10 cellular contexts compared by ENCODE assay signal in genomic region chr9:6910032-6910431, GRCh38.
A peak's percentile ranks its signal among the peaks of the same experiment; 100 is the strongest.
DNase-seq lines count a peak whose midpoint lies in the region; ATAC-seq, FAIRE-seq and TF ChIP-seq lines count a peak whose summit lies in the region.
"Had no signal": no experiment of that assay in that cellular context is flagged by ENCODE, and none has a peak within 500 bp of the region (broad histone marks: within the 10 kb centered on the region; RNA-seq: fewer than 3 reads in every experiment).

No MANE protein-coding gene starts in this region.

- no peaks in the 10 kb centered on the region for H3K9me3 Mint-ChIP-seq in WTC11
- H3K9me3 Mint-ChIP-seq: activated naive CD8-positive, alpha-beta T cell treated with anti-CD3 and anti-CD28 coated beads for 36 hours had no signal

- no peak for TF ChIP-seq RAD21 in HepG2 (CRISPR knock-in tag; IDR thresholded peaks at IDR 0.05)

- TF ChIP-seq POLR2A in HepG2 (IDR thresholded peaks at IDR 0.05; ENCODE audit: insufficient read depth in 1 of 2, low read depth in 2 of 2, low read length in 2 of 2) (no peak), GM12891 (IDR thresholded peaks at IDR 0.05; ENCODE audit: low read depth, low read length) (no peak)

- no peak for TF ChIP-seq EP300 in HepG2 (IDR thresholded peaks at IDR 0.05; ENCODE audit: low read depth in 2 of 2, low read length in 2 of 2)
- TF ChIP-seq EP300 in HepG2 (CRISPR knock-in tag; IDR thresholded peaks at IDR 0.05; ENCODE audit: borderline replicate concordance): no peak

- no TSS peak for BruUV-seq in HepG2 (replicated peaks; lab: Mats Ljungman, UMichigan)

- no peaks in the 10 kb centered on the region for H3K27me3 Mint-ChIP-seq in WTC11 (ENCODE audit: low read depth)
- H3K27me3 Mint-ChIP-seq: activated naive CD8-positive, alpha-beta T cell treated with anti-CD3 and anti-CD28 coated beads for 36 hours had no signal

- peak; percentile 53 for ATAC-seq in HG03460 (IDR thresholded peaks at IDR 0.05; ENCODE audit: unreplicated experiment)
- ATAC-seq in WTC11: no peak
- ATAC-seq in HepG2: no peak

- in situ Hi-C loops in HepG2 (cut with HindIII; ENCODE audit: extremely low pct_ligation_motif_present, low pct_unique_long_range_greater_than_20kb): loop anchor here (25.0 kb wide), 2 partner anchors 277 to 627 kb away; no protein-coding TSS in a partner anchor

- no peaks in the 10 kb centered on the region for H4K20me1 ChIP-seq in HepG2 (ENCODE audit: insufficient read depth, low read length)

- H3K4me1 Mint-ChIP-seq in WTC11: peaks cover 50% of the 10 kb centered on the region

- H3K9me3 ChIP-seq in HepG2 (ENCODE audit: low read length): no peaks in the 10 kb centered on the region

- no peak overlapping the region for H3K9ac ChIP-seq in HepG2 (ENCODE audit: insufficient read depth, low read depth, low read length)

- H3K36me3 Mint-ChIP-seq in WTC11: no peaks in the 10 kb centered on the region

- CTCF ChIA-PET in WTC11 (lab: Charles Lee) (interaction anchor here (1.0 to 2.6 kb wide), 3 partner anchors 82 to 324 kb away, joined by 5 to 13 read pairs (median 5); no protein-coding TSS in a partner anchor), HepG2 (lab: Yijun Ruan, JAX; ENCODE audit: low intra/inter-chr PET ratio, low total read pairs) (no interaction called here)

- FAIRE-seq in HepG2 (lab: Jason Lieb, UNC) (no peak), GM12891 (lab: Jason Lieb, UNC) (no peak)

- H3K36me3 ChIP-seq in HepG2 (replicated peaks in 1 of 2; ENCODE audit: control insufficient read depth in 1 of 2, insufficient read depth in 2 of 2, low read length in 2 of 2): no peaks in the 10 kb centered on the region; a peak in 1 of 5 replicates

- H2AFZ ChIP-seq in HepG2 (ENCODE audit: low read length): no peak overlapping the region

- TF ChIP-seq CTCF in WTC11 (IDR thresholded peaks at IDR 0.05) (0 out of 2 replicates have a peak, but pooled peaks have one; percentile 25), HepG2 (CRISPR knock-in tag; IDR thresholded peaks at IDR 0.05) (peak; percentile 44)

- no peak overlapping the region for H3K4me3 ChIP-seq in HepG2 (replicated peaks in 1 of 3; ENCODE audit: insufficient read depth in 1 of 3, low read depth in 2 of 3, low read length in 3 of 3)

- no peaks in the 10 kb centered on the region for H3K27me3 ChIP-seq in HepG2 (ENCODE audit: control insufficient read depth in 1 of 2, insufficient read depth in 2 of 2, low read length in 2 of 2)

- POLR2A ChIA-PET in WTC11 (lab: Charles Lee) (no interaction called here), HepG2 (lab: Yijun Ruan, JAX) (no interaction called here)

- no peak overlapping the region for H3K4me2 ChIP-seq in HepG2 (ENCODE audit: low read depth, low read length)

- DNase-seq in DMS53 (lab: John Stamatoyannopoulos, UW) (peak; percentile 45), WTC11 (ENCODE audit: low spot score) (no peak), HepG2 (ENCODE audit: low spot score) (no peak), GM12891 (ENCODE audit: insufficient read length, low spot score) (no peak), head of caudate nucleus (no peak), germinal center (ENCODE audit: low spot score) (no peak), COR-L47 (lab: John Stamatoyannopoulos, UW) (no peak)
- DNase-seq: activated naive CD8-positive, alpha-beta T cell treated with anti-CD3 and anti-CD28 coated beads for 36 hours; SIG-M5 had no signal

- H3K27ac Mint-ChIP-seq in WTC11: no peak overlapping the region
- H3K27ac Mint-ChIP-seq: activated naive CD8-positive, alpha-beta T cell treated with anti-CD3 and anti-CD28 coated beads for 36 hours had no signal

- WGBS in HepG2 (ENCODE audit: low lambda C conversion rate): 27% methylated on average over 2 of the region's 2 CpGs

- intact Hi-C loops in HepG2 (cut with micrococcal nuclease; ENCODE audit: unreplicated experiment) (loop anchor here (5.0 to 10.0 kb wide), 3 partner anchors 65 to 627 kb away; no protein-coding TSS in a partner anchor), head of caudate nucleus (cut with DNase I) (no loop called here)

- H3K4me3 Mint-ChIP-seq in WTC11: no peak overlapping the region
- H3K4me3 Mint-ChIP-seq: activated naive CD8-positive, alpha-beta T cell treated with anti-CD3 and anti-CD28 coated beads for 36 hours had no signal

- no peak overlapping the region for H3K27ac ChIP-seq in HepG2 (ENCODE audit: extremely low read length, insufficient read depth, low read length)

- peaks cover 34% of the 10 kb centered on the region for H3K4me1 ChIP-seq in HepG2 (ENCODE audit: insufficient read depth, low read length)

- peaks cover 10% of the 10 kb centered on the region for H3K79me2 ChIP-seq in HepG2 (ENCODE audit: insufficient read depth, low read length)

TF ChIP-seq in WTC11, 78 proteins besides CTCF, POLR2A, EP300 and RAD21 (continues in another document):
- TF ChIP-seq, protein P1, sequence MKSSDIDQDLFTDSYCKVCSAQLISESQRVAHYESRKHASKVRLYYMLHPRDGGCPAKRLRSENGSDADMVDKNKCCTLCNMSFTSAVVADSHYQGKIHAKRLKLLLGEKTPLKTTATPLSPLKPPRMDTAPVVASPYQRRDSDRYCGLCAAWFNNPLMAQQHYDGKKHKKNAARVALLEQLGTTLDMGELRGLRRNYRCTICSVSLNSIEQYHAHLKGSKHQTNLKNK (CRISPR knock-in tag; IDR thresholded peaks at IDR 0.05): no peak

TF ChIP-seq in HepG2, 621 proteins besides CTCF, POLR2A, EP300 and RAD21:
- TF ChIP-seq HCFC1 (IDR thresholded peaks at IDR 0.05; ENCODE audit: low read depth, low read length): no peak
- 0 out of 2 replicates have a peak, but pooled peaks have one; percentile 42 for TF ChIP-seq SIX1 (CRISPR knock-in tag; IDR thresholded peaks at IDR 0.05; ENCODE audit: borderline replicate concordance)
- TF ChIP-seq SMC3 (IDR thresholded peaks at IDR 0.05; ENCODE audit: low read length): 0 out of 2 replicates have a peak, but pooled peaks have one; percentile 22
- TF ChIP-seq STAG1 (CRISPR knock-in tag; IDR thresholded peaks at IDR 0.05): peak; percentile 54

TF ChIP-seq in GM12891, 5 proteins besides CTCF, POLR2A, EP300 and RAD21:
- TF ChIP-seq POU2F2 (IDR thresholded peaks at IDR 0.05; ENCODE audit: low read depth, low read length) (no peak), SPI1 (IDR thresholded peaks at IDR 0.05; ENCODE audit: low read depth, low read length) (no peak), POLR2AphosphoS5 (IDR thresholded peaks at IDR 0.05; ENCODE audit: low read depth, low read length) (no peak), TAF1 (IDR thresholded peaks at IDR 0.05; ENCODE audit: low read depth, low read length) (no peak), PAX5 (IDR thresholded peaks at IDR 0.05; ENCODE audit: insufficient read depth, low read length, severe bottlenecking) (no peak)
